In genomic region chr12:62604856-62605255, GRCh38 we compare ENCODE assay signal across 8 cellular contexts.
DNase-seq lines count a peak whose midpoint lies in the region; ATAC-seq, FAIRE-seq and TF ChIP-seq lines count a peak whose summit lies in the region.

No MANE protein-coding gene starts in this region.

- H3K9me3 ChIP-seq in ES-I3 (ENCODE audit: control insufficient read depth, insufficient read depth, low read length) (no peaks in the 10 kb centered on the region), PC-9 (ENCODE audit: insufficient read depth, low read depth) (no peaks in the 10 kb centered on the region), H1 (ENCODE audit: insufficient read depth in 2 of 2, low read depth in 1 of 2, low read length in 1 of 2) (no peaks in the 10 kb centered on the region), trophoblast cell (ENCODE audit: insufficient read depth, low read depth, low read length) (no peaks in the 10 kb centered on the region)

- H3K4me2 ChIP-seq in PC-9 (peak overlapping the region; percentile 81), H1 (ENCODE audit: insufficient read depth in 1 of 2, low read depth in 2 of 2, low read length in 2 of 2) (peak overlapping the region; percentile 66 to 80), trophoblast cell (ENCODE audit: low read length) (peak overlapping the region; percentile 11)

- no peak overlapping the region for H2BK5ac ChIP-seq in H1 (ENCODE audit: low read depth, low read length)
- H2BK5ac ChIP-seq in trophoblast cell (ENCODE audit: low read depth, low read length, poor library complexity), result no peak overlapping the region

- H3K23me2 ChIP-seq in H1 (ENCODE audit: low read depth, low read length), result no peaks in the 10 kb centered on the region

- H4K20me1 ChIP-seq in PC-9 (ENCODE audit: insufficient read depth) (no peaks in the 10 kb centered on the region), H1 (replicated peaks in 1 of 2; ENCODE audit: control insufficient read depth in 1 of 2, insufficient read depth in 2 of 2, low read length in 2 of 2) (peaks cover 4 to 6% of the 10 kb centered on the region in 2 experiments)

- no TSS peak for BruUV-seq in PC-9 (replicated peaks; lab: Mats Ljungman, UMichigan)

- H3F3A ChIP-seq in PC-9 (ENCODE audit: insufficient read depth, low read depth), result peaks cover 19% of the 10 kb centered on the region

- CTCF ChIA-PET in PC-9 (lab: Charles Lee) (no interaction called here), H1 (lab: Charles Lee; ENCODE audit: partially characterized antibody) (interaction anchor here (1.6 kb wide), 1 partner anchor 189 kb away, joined by 12 read pairs; no protein-coding TSS in a partner anchor), HEK293T (lab: Yijun Ruan, JAX) (no interaction called here)

- H3K9me2 ChIP-seq in PC-9 (ENCODE audit: insufficient read depth), result no peaks in the 10 kb centered on the region

- H2BK12ac ChIP-seq in H1 (ENCODE audit: low read depth, low read length), result no peak overlapping the region
- H2BK12ac ChIP-seq in trophoblast cell (ENCODE audit: low read length), result no peak overlapping the region

- no peak overlapping the region for H3K56ac ChIP-seq in H1 (replicated peaks; ENCODE audit: insufficient read length, low read depth, low read length)

- intact Hi-C loops in PC-9 (cut with micrococcal nuclease; ENCODE audit: unreplicated experiment), result loop anchor here (1.0 to 10.0 kb wide), 3 partner anchors 26 to 330 kb away; partner anchors contain the start of gene PPM1H

- H4K5ac ChIP-seq in H1 (ENCODE audit: insufficient read length, low read depth, low read length), result no peak overlapping the region

- DNase-seq in PC-9 (no peak), H1 (ENCODE audit: low read depth in 1 of 2, low spot score in 2 of 2) (no peak), trophoblast cell (peak in 1 of 2 donors; percentile 31), HEK293T (ENCODE audit: extremely low spot score) (no peak), GF-D8 (lab: John Stamatoyannopoulos, UW) (no peak), HK-2 (ENCODE audit: unreplicated experiment) (no peak)

- no peak for TF ChIP-seq CTCF in PC-9 (conservative IDR thresholded peaks at IDR 0.05)
- no peak for TF ChIP-seq CTCF in H1 (IDR thresholded peaks at IDR 0.05; ENCODE audit: control extremely low read depth in 1 of 3, insufficient read depth in 1 of 3, low read depth in 1 of 3, low read length in 3 of 3)

- no peak for TF ChIP-seq EP300 in H1 (IDR thresholded peaks at IDR 0.05; ENCODE audit: borderline replicate concordance in 1 of 2, low read depth in 2 of 2, low read length in 2 of 2)

- H3K27ac ChIP-seq in PC-9 (peak overlapping the region; percentile 99), H1 (ENCODE audit: low read depth, low read length) (no peak overlapping the region), trophoblast cell (ENCODE audit: low read depth, low read length) (no peak overlapping the region)

- POLR2A ChIA-PET in PC-9 (lab: Charles Lee; ENCODE audit: unreplicated experiment) (no interaction called here), H1 (lab: Charles Lee; ENCODE audit: partially characterized antibody) (interaction anchor here (0.8 to 3.4 kb wide), 2 partner anchors 25 to 53 kb away, joined by 4 to 13 read pairs; no protein-coding TSS in a partner anchor), HEK293T (lab: Yijun Ruan, JAX) (no interaction called here)

- H3K23ac ChIP-seq in H1 (ENCODE audit: insufficient read length), result no peak overlapping the region
- H3K23ac ChIP-seq in trophoblast cell (ENCODE audit: low read length), result no peak overlapping the region

- H3K27me3 ChIP-seq in PC-9 (ENCODE audit: insufficient read depth, low read depth) (no peaks in the 10 kb centered on the region), H1 (replicated peaks in 1 of 4; ENCODE audit: control insufficient read depth in 3 of 4, extremely low read depth in 1 of 4, insufficient read depth in 3 of 4, low read length in 3 of 4) (no peaks in the 10 kb centered on the region), trophoblast cell (ENCODE audit: insufficient read depth, low read length) (no peaks in the 10 kb centered on the region)

- H2AK5ac ChIP-seq in H1 (ENCODE audit: low read depth, low read length) (no peak overlapping the region), trophoblast cell (ENCODE audit: low read length) (no peak overlapping the region)

- H3K79me1 ChIP-seq in H1 (ENCODE audit: low read depth, low read length) (no peaks in the 10 kb centered on the region), trophoblast cell (ENCODE audit: low read length) (peaks cover 17% of the 10 kb centered on the region)

- no peak overlapping the region for H2BK120ac ChIP-seq in H1 (replicated peaks; ENCODE audit: low read depth, low read length)
- no peak overlapping the region for H2BK120ac ChIP-seq in trophoblast cell (ENCODE audit: insufficient read depth, low read length, poor library complexity)

- H4K91ac ChIP-seq in H1 (replicated peaks; ENCODE audit: insufficient read length, low read length) (no peak overlapping the region), trophoblast cell (ENCODE audit: low read depth, low read length) (no peak overlapping the region)

- H2BK20ac ChIP-seq in H1 (ENCODE audit: low read length), result no peak overlapping the region

- no peak for FAIRE-seq in H1 (lab: Jason Lieb, UNC)

- no peak for ATAC-seq in HG03442 (IDR thresholded peaks at IDR 0.05; ENCODE audit: unreplicated experiment)

- H3K14ac ChIP-seq in H1 (ENCODE audit: insufficient read length), result no peak overlapping the region
- H3K14ac ChIP-seq in trophoblast cell (ENCODE audit: low read length), result no peak overlapping the region

- no peak overlapping the region for H2AFZ ChIP-seq in PC-9
- H2AFZ ChIP-seq in H1 (ENCODE audit: low read length), result no peak overlapping the region
- H2AFZ ChIP-seq in trophoblast cell (ENCODE audit: insufficient read depth, low read length, poor library complexity), result no peak overlapping the region

- H3K9ac ChIP-seq in ES-I3 (ENCODE audit: low read depth, low read length), result peak overlapping the region; percentile 88; the same call in 1 of the 2 replicates
- H3K9ac ChIP-seq in H1 (replicated peaks in 1 of 4; ENCODE audit: extremely low read depth in 1 of 4, low read depth in 3 of 4, low read length in 3 of 4), result peak overlapping the region in 2 of 4 experiments; percentile 18 to 43; a peak in 2 of 7 replicates
- no peak overlapping the region for H3K9ac ChIP-seq in trophoblast cell (ENCODE audit: low read length)

- H3K4me3 ChIP-seq in PC-9, result peak overlapping the region; percentile 92
- H3K4me3 ChIP-seq in H1 (ENCODE audit: extremely low read depth in 1 of 4, insufficient read depth in 2 of 4, low read depth in 3 of 4, low read length in 4 of 4), result peak overlapping the region; percentile 72 to 79 (median 73); a peak in 7 of 8 replicates
- no peak overlapping the region for H3K4me3 ChIP-seq in trophoblast cell (ENCODE audit: low read depth, low read length)

- H4K8ac ChIP-seq in H1 (ENCODE audit: extremely low read depth, insufficient read depth, low read length), result no peak overlapping the region
- no peak overlapping the region for H4K8ac ChIP-seq in trophoblast cell (ENCODE audit: low read depth, low read length)

- peaks cover 57% of the 10 kb centered on the region for H3K79me2 ChIP-seq in PC-9 (ENCODE audit: low read depth)
- H3K79me2 ChIP-seq in H1 (ENCODE audit: control insufficient read depth in 1 of 2, insufficient read depth in 2 of 2, low read length in 2 of 2), result peaks cover 0 to 50% of the 10 kb centered on the region in 2 experiments; a peak in 3 of 4 replicates
- H3K79me2 ChIP-seq in trophoblast cell (ENCODE audit: control insufficient read depth, insufficient read depth, low read length, poor library complexity), result peaks cover 16% of the 10 kb centered on the region

- peak in 1 of 2 experiments; percentile 39; a peak in 1 of 3 replicates for TF ChIP-seq POLR2A in H1 (IDR thresholded peaks at IDR 0.05; ENCODE audit: control extremely low read depth in 1 of 2, low read depth in 2 of 2, low read length in 2 of 2)

- H3K18ac ChIP-seq in H1 (ENCODE audit: extremely low read depth, low read length), result no peak overlapping the region
- H3K18ac ChIP-seq in trophoblast cell (ENCODE audit: low read length), result no peak overlapping the region

- H3K4me1 ChIP-seq in ES-I3 (ENCODE audit: insufficient read depth, low read length) (peaks cover 14% of the 10 kb centered on the region; the same call in 1 of the 2 replicates), PC-9 (replicated peaks; ENCODE audit: insufficient read depth) (peaks cover 32% of the 10 kb centered on the region), H1 (replicated peaks in 1 of 4; ENCODE audit: control insufficient read depth in 3 of 4, insufficient read depth in 4 of 4, low read length in 3 of 4) (peaks cover 0 to 5% (median 4%) of the 10 kb centered on the region in 4 experiments; a peak in 5 of 7 replicates), trophoblast cell (ENCODE audit: control insufficient read depth in 1 of 2, insufficient read depth in 2 of 2, low read length in 2 of 2) (no peaks in the 10 kb centered on the region)

- WGBS in H1 (ENCODE audit: extremely low coverage in 1 of 2, insufficient coverage in 1 of 2, insufficient read length in 1 of 2, insufficient replicate concordance in 2 of 2, low coverage in 1 of 2, low lambda C conversion rate in 2 of 2, missing lambda C conversion rate in 1 of 2), 2 experiments, result 58% methylated on average over 4 of the region's 4 CpGs; no CpG with 5 or more reads in 1 of the 2 experiments
- no CpG with 5 or more reads among the region's 4 CpGs for WGBS in trophoblast cell (ENCODE audit: extremely low coverage, insufficient coverage, insufficient read length)

- TF ChIP-seq RAD21 in H1 (IDR thresholded peaks at IDR 0.05 in 1 of 2, conservative IDR thresholded peaks at IDR 0.05 in 1 of 2; ENCODE audit: low read depth in 2 of 2, low read length in 2 of 2), result no peak

- no peak overlapping the region for H4K12ac ChIP-seq in trophoblast cell (ENCODE audit: low read depth, low read length)

- H3K4ac ChIP-seq in H1 (replicated peaks; ENCODE audit: insufficient read length, low read depth, low read length) (no peak overlapping the region), trophoblast cell (ENCODE audit: low read depth, low read length) (peak overlapping the region; percentile 79)

- no peak overlapping the region for H2BK15ac ChIP-seq in H1 (ENCODE audit: low read length)

- H3K36me3 ChIP-seq in ES-I3 (ENCODE audit: insufficient read depth, low read length) (no peaks in the 10 kb centered on the region), PC-9 (ENCODE audit: low read depth) (no peaks in the 10 kb centered on the region), H1 (ENCODE audit: control insufficient read depth in 2 of 4, insufficient read depth in 4 of 4, low read length in 3 of 4) (no peaks in the 10 kb centered on the region), trophoblast cell (ENCODE audit: control insufficient read depth in 1 of 2, insufficient read depth in 2 of 2, low read length in 2 of 2) (no peaks in the 10 kb centered on the region)

TF ChIP-seq in H1, 55 proteins besides CTCF, POLR2A, EP300 and RAD21 (continues in another document):
- no peak for TF ChIP-seq CBX8 (IDR thresholded peaks at IDR 0.05; ENCODE audit: borderline replicate concordance, low read depth, low read length)

TF ChIP-seq in HEK293T, 16 proteins besides CTCF, POLR2A, EP300 and RAD21 (continues in another document):
- TF ChIP-seq L3MBTL2 (conservative IDR thresholded peaks at IDR 0.05) (no peak), HDGF (IDR thresholded peaks at IDR 0.05; ENCODE audit: borderline replicate concordance) (no peak), SUZ12 (IDR thresholded peaks at IDR 0.05) (no peak), ELF4 (IDR thresholded peaks at IDR 0.05) (no peak), FOXM1 (IDR thresholded peaks at IDR 0.05; ENCODE audit: borderline replicate concordance) (no peak)

Comparison
In these comparisons a context has a peak if more than half of its experiments do, and no peak if none do; other contexts are left out.
1. H3K4me2 ChIP-seq: peak in every context shown above with its lines; median percentile 81 in PC-9; 73 in H1; 11 in trophoblast cell.